ENCODE assay signal across 9 cellular contexts in genomic region chr18:23238651-23239349, GRCh38.
DNase-seq lines count a peak whose midpoint lies in the region; ATAC-seq and TF ChIP-seq lines count a peak whose summit lies in the region.
"Had no signal": no experiment of that assay in that cellular context is flagged by ENCODE, and none has a peak within 500 bp of the region (broad histone marks: within the 10 kb centered on the region; RNA-seq: fewer than 3 reads in every experiment).

No MANE protein-coding gene starts in this region.

- H3K27me3 Mint-ChIP-seq in GM23338 (ENCODE audit: insufficient read depth, low read depth, poor library complexity): peaks cover 3% of the 10 kb centered on the region
- no peaks in the 10 kb centered on the region for H3K27me3 Mint-ChIP-seq in activated naive CD8-positive, alpha-beta T cell

- WGBS in spleen, 5 donors: 83 to 90% (median 86%) methylated on average over 12 of the region's 12 CpGs

- H3K27me3 ChIP-seq in GM23338 (ENCODE audit: insufficient read depth): no peaks in the 10 kb centered on the region
- no peaks in the 10 kb centered on the region for H3K27me3 ChIP-seq in right atrium auricular region
- no peaks in the 10 kb centered on the region for H3K27me3 ChIP-seq in spleen (replicated peaks in 1 of 7)

- H2AFZ ChIP-seq in GM23338: no peak overlapping the region
- H2AFZ ChIP-seq: parathyroid adenoma had no signal

- H3K79me2 ChIP-seq in GM23338 (replicated peaks; ENCODE audit: insufficient read depth): no peaks in the 10 kb centered on the region
- H3K79me2 ChIP-seq: parathyroid adenoma had no signal

- peaks cover 4% of the 10 kb centered on the region; the same call in 1 of the 2 replicates for H3F3A ChIP-seq in GM23338 (replicated peaks; ENCODE audit: low read depth)

- H4K20me1 ChIP-seq in GM23338 (replicated peaks; ENCODE audit: insufficient read depth): no peaks in the 10 kb centered on the region

- intact Hi-C loops in spleen (cut with DNase I; ENCODE audit: low total_unique reads): no loop called here

- H3K36me3 Mint-ChIP-seq in GM23338 (ENCODE audit: low read depth): peaks cover 56% of the 10 kb centered on the region
- H3K36me3 Mint-ChIP-seq in activated naive CD8-positive, alpha-beta T cell: peaks cover 2% of the 10 kb centered on the region

- ATAC-seq in GM23338: no peak
- ATAC-seq in HG02678 (IDR thresholded peaks at IDR 0.05; ENCODE audit: unreplicated experiment): no peak
- no peak for ATAC-seq in HG03469 (IDR thresholded peaks at IDR 0.05; ENCODE audit: unreplicated experiment)

- H3K9me3 ChIP-seq in right atrium auricular region: no peaks in the 10 kb centered on the region
- H3K9me3 ChIP-seq in spleen: no peaks in the 10 kb centered on the region

- peak overlapping the region; percentile 69 for H3K27ac ChIP-seq in GM23338 (ENCODE audit: low read depth)
- peak overlapping the region; percentile 81 to 85 for H3K27ac ChIP-seq in right atrium auricular region
- H3K27ac ChIP-seq in spleen: peak overlapping the region; percentile 57 to 85 (median 71)
- H3K27ac ChIP-seq: parathyroid adenoma had no signal

- no peak overlapping the region for H3K4me3 ChIP-seq in GM23338
- no peak overlapping the region for H3K4me3 ChIP-seq in right atrium auricular region
- no peak overlapping the region for H3K4me3 ChIP-seq in spleen

- H3K4me1 ChIP-seq in GM23338 (ENCODE audit: insufficient read depth) (peaks cover 43% of the 10 kb centered on the region), right atrium auricular region (peaks cover 0 to 22% of the 10 kb centered on the region in 2 donors), spleen (peaks cover 14 to 40% (median 20%) of the 10 kb centered on the region in 6 donors)
- H3K4me1 ChIP-seq: parathyroid adenoma had no signal

- TF ChIP-seq CTCF in GM23338 (conservative IDR thresholded peaks at IDR 0.05; ENCODE audit: low read depth in 2 of 2): no peak
- no peak for TF ChIP-seq CTCF in right atrium auricular region (IDR thresholded peaks at IDR 0.05)
- TF ChIP-seq CTCF in spleen (IDR thresholded peaks at IDR 0.05 in 8 of 11, conservative IDR thresholded peaks at IDR 0.05 in 3 of 11): no peak

- H3K9me2 ChIP-seq in GM23338 (ENCODE audit: insufficient read depth): no peaks in the 10 kb centered on the region

- H3K9me3 Mint-ChIP-seq in GM23338: no peaks in the 10 kb centered on the region
- H3K9me3 Mint-ChIP-seq in activated naive CD8-positive, alpha-beta T cell (ENCODE audit: low read depth): no peaks in the 10 kb centered on the region

- H3K4me1 Mint-ChIP-seq in GM23338: peaks cover 55% of the 10 kb centered on the region
- peaks cover 9% of the 10 kb centered on the region for H3K4me1 Mint-ChIP-seq in activated naive CD8-positive, alpha-beta T cell (ENCODE audit: low read depth)

- H3K36me3 ChIP-seq in GM23338 (ENCODE audit: insufficient read depth) (no peaks in the 10 kb centered on the region), right atrium auricular region (no peaks in the 10 kb centered on the region), spleen (no peaks in the 10 kb centered on the region)

- H3K27ac Mint-ChIP-seq in GM23338: peak overlapping the region; percentile 75
- no peak overlapping the region for H3K27ac Mint-ChIP-seq in activated naive CD8-positive, alpha-beta T cell

- H3K4me3 Mint-ChIP-seq in GM23338: no peak overlapping the region
- H3K4me3 Mint-ChIP-seq in activated naive CD8-positive, alpha-beta T cell: peak overlapping the region; percentile 72

- H3K4me2 ChIP-seq in GM23338: no peak overlapping the region

- DNase-seq in GM23338 (ENCODE audit: low spot score) (peak; percentile 32), right atrium auricular region (ENCODE audit: low spot score) (no peak), spleen (no peak), C1 segment of cervical spinal cord (lab: John Stamatoyannopoulos, UW) (no peak), NCI-H748 (lab: John Stamatoyannopoulos, UW; ENCODE audit: unreplicated experiment) (no peak)

- no peak for TF ChIP-seq POLR2A in spleen (IDR thresholded peaks at IDR 0.05)

TF ChIP-seq in GM23338, 12 proteins besides CTCF, POLR2A, EP300 and RAD21 (continues in another document):
- TF ChIP-seq ETS1 (IDR thresholded peaks at IDR 0.05) (no peak), ZNF114 (CRISPR knock-in tag; IDR thresholded peaks at IDR 0.05) (no peak), CREB1 (CRISPR knock-in tag; IDR thresholded peaks at IDR 0.05; ENCODE audit: low read depth) (no peak), EZH2phosphoT487 (IDR thresholded peaks at IDR 0.05; ENCODE audit: unreplicated experiment) (no peak), EZH2 (IDR thresholded peaks at IDR 0.05; ENCODE audit: low read depth, unreplicated experiment) (no peak), JUNB (IDR thresholded peaks at IDR 0.05; ENCODE audit: unreplicated experiment) (no peak), POLR2AphosphoS5 (IDR thresholded peaks at IDR 0.05; ENCODE audit: low read depth) (no peak), ZNF331 (CRISPR knock-in tag; IDR thresholded peaks at IDR 0.05; ENCODE audit: low read depth) (no peak), REST (IDR thresholded peaks at IDR 0.05; ENCODE audit: unreplicated experiment) (no peak), STAT1 (IDR thresholded peaks at IDR 0.05; ENCODE audit: unreplicated experiment) (no peak), NANOG (IDR thresholded peaks at IDR 0.05; ENCODE audit: borderline replicate concordance) (no peak)
